ENCODE assay signal across 10 cellular contexts in the genomic region with DNA sequence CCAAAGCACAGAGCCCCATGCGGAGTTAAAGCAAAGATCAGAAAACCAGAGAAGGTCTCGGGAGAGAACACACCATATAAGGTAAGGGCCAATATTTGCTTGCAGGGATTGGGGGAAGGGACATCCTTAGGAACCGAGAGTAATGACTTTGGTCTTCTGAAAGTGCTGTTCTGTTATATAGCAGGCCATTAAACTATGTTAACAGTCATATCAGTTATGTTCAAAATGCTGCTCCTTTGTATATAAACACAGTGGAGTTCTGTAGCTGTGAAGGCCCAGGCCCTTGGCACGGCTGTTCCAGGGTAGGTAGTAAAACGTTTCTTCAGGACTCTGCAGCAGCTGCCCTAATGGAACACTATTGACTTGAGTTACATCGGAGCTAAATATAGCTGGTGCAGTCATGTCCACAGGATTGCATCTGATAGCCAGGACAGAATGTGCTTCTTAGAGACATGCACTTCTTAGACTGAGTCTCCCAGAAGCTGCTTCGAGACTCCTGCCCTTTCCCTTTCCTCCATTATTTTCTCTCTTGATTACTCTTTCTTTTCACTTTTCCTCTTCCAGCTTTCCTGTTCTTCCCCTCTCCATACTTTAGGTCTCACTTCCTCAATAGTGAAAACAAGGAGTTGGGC.
DNase-seq lines count a peak whose midpoint lies in the region; ATAC-seq and TF ChIP-seq lines count a peak whose summit lies in the region.
"Had no signal": no experiment of that assay in that cellular context is flagged by ENCODE, and none has a peak within 500 bp of the region (broad histone marks: within the 10 kb centered on the region; RNA-seq: fewer than 3 reads in every experiment).

No MANE protein-coding gene starts in this region.

- H3K23ac ChIP-seq in mesenchymal stem cell (ENCODE audit: low read length in 2 of 2), result no peak overlapping the region

- peak overlapping the region in 1 of 2 experiments; percentile 28 for H3K18ac ChIP-seq in mesenchymal stem cell (ENCODE audit: low read depth in 1 of 2, low read length in 2 of 2)

- no peak overlapping the region for H3K4me3 Mint-ChIP-seq in activated CD8-positive, alpha-beta T cell treated with anti-CD3 and anti-CD28 coated beads for 36 hours
- no peak overlapping the region for H3K4me3 Mint-ChIP-seq in activated CD8-positive, alpha-beta T cell treated with anti-CD3 and anti-CD28 coated beads, Interleukin-2, amount 10 ng/mL, durations not matched to agents 7 days and 5 days
- H3K4me3 Mint-ChIP-seq: immature natural killer cell had no signal

- no peak for TF ChIP-seq CTCF in activated CD8-positive, alpha-beta T cell treated with anti-CD3 and anti-CD28 coated beads for 36 hours (IDR thresholded peaks at IDR 0.05)
- no peak for TF ChIP-seq CTCF in vagina (IDR thresholded peaks at IDR 0.05)

- peaks cover 5% of the 10 kb centered on the region for H3K9me3 Mint-ChIP-seq in activated CD8-positive, alpha-beta T cell treated with anti-CD3 and anti-CD28 coated beads for 36 hours
- peaks cover 4% of the 10 kb centered on the region for H3K9me3 Mint-ChIP-seq in activated CD8-positive, alpha-beta T cell treated with anti-CD3 and anti-CD28 coated beads, Interleukin-2, amount 10 ng/mL, durations not matched to agents 7 days and 5 days (ENCODE audit: insufficient read depth)

- peak overlapping the region; percentile 23 for H2AK5ac ChIP-seq in mesenchymal stem cell (ENCODE audit: low read length, severe bottlenecking)

- H3K36me3 ChIP-seq in mesenchymal stem cell (ENCODE audit: control insufficient read depth in 1 of 2, insufficient read depth in 2 of 2, low read depth in 1 of 2, low read length in 2 of 2) (peaks cover 0 to 24% of the 10 kb centered on the region in 2 experiments), vagina (no peaks in the 10 kb centered on the region)

- no peak for DNase-seq in activated CD8-positive, alpha-beta T cell treated with anti-CD3 and anti-CD28 coated beads for 36 hours
- DNase-seq in activated CD8-positive, alpha-beta T cell treated with anti-CD3 and anti-CD28 coated beads, Interleukin-2, amount 10 ng/mL, durations not matched to agents 7 days and 5 days, result no peak
- DNase-seq in mesenchymal stem cell (peak; percentile 98), vagina (ENCODE audit: extremely low spot score in 2 of 2) (peak in 1 of 2 donors; percentile 93), NCI-H345 (lab: John Stamatoyannopoulos, UW) (no peak), GF-D8 (lab: John Stamatoyannopoulos, UW) (no peak), kidney glomerular epithelial cell (lab: John Stamatoyannopoulos, UW) (no peak)
- DNase-seq: immature natural killer cell, NCI-H1694 treated with DMSO at 0.1 percent for 48 hours had no signal

- intact Hi-C loops in activated CD8-positive, alpha-beta T cell treated with anti-CD3 and anti-CD28 coated beads for 36 hours (cut with micrococcal nuclease), result no loop called here
- intact Hi-C loops in vagina (cut with DNase I), result no loop called here

- H3K4me3 ChIP-seq in mesenchymal stem cell (ENCODE audit: insufficient read depth in 1 of 2, low read depth in 1 of 2, low read length in 2 of 2) (peak overlapping the region in 1 of 2 experiments; percentile 10), vagina (no peak overlapping the region)

- peak overlapping the region; percentile 57 for H3K9ac ChIP-seq in mesenchymal stem cell (ENCODE audit: low read length)

- no peak overlapping the region for H2BK5ac ChIP-seq in mesenchymal stem cell (ENCODE audit: low read depth, low read length, poor library complexity, severe bottlenecking)

- H2BK15ac ChIP-seq in mesenchymal stem cell (ENCODE audit: low read depth, poor library complexity, severe bottlenecking), result no peak overlapping the region

- no peak overlapping the region for H3K14ac ChIP-seq in mesenchymal stem cell (ENCODE audit: low read length in 2 of 2)

- H3K27me3 Mint-ChIP-seq in activated CD8-positive, alpha-beta T cell treated with anti-CD3 and anti-CD28 coated beads for 36 hours, result peaks cover 1% of the 10 kb centered on the region
- H3K27me3 Mint-ChIP-seq in activated CD8-positive, alpha-beta T cell treated with anti-CD3 and anti-CD28 coated beads, Interleukin-2, amount 10 ng/mL, durations not matched to agents 7 days and 5 days (ENCODE audit: low read depth), result no peaks in the 10 kb centered on the region

- no peaks in the 10 kb centered on the region for H3K9me3 ChIP-seq in mesenchymal stem cell (ENCODE audit: control insufficient read depth, low read length)
- no peaks in the 10 kb centered on the region for H3K9me3 ChIP-seq in vagina

- H3K4me1 ChIP-seq in mesenchymal stem cell (ENCODE audit: control insufficient read depth, insufficient read depth, low read depth, low read length) (peaks cover 9% of the 10 kb centered on the region), vagina (peaks cover 29% of the 10 kb centered on the region)

- H3K4me1 Mint-ChIP-seq in activated CD8-positive, alpha-beta T cell treated with anti-CD3 and anti-CD28 coated beads for 36 hours (ENCODE audit: low read depth), result peaks cover 68% of the 10 kb centered on the region
- H3K4me1 Mint-ChIP-seq in activated CD8-positive, alpha-beta T cell treated with anti-CD3 and anti-CD28 coated beads, Interleukin-2, amount 10 ng/mL, durations not matched to agents 7 days and 5 days (ENCODE audit: low read depth), result peaks cover 35% of the 10 kb centered on the region

- H3K36me3 Mint-ChIP-seq in activated CD8-positive, alpha-beta T cell treated with anti-CD3 and anti-CD28 coated beads for 36 hours (ENCODE audit: low read depth), result peaks cover 14% of the 10 kb centered on the region
- H3K36me3 Mint-ChIP-seq in activated CD8-positive, alpha-beta T cell treated with anti-CD3 and anti-CD28 coated beads, Interleukin-2, amount 10 ng/mL, durations not matched to agents 7 days and 5 days (ENCODE audit: low read depth), result peaks cover 11% of the 10 kb centered on the region

- 4% methylated on average over 6 of the region's 7 CpGs for WGBS in mesenchymal stem cell

- POLR2A ChIA-PET in activated CD8-positive, alpha-beta T cell treated with anti-CD3 and anti-CD28 coated beads for 36 hours (lab: Charles Lee), result no interaction called here
- POLR2A ChIA-PET in activated CD8-positive, alpha-beta T cell treated with anti-CD3 and anti-CD28 coated beads, Interleukin-2, amount 10 ng/mL, durations not matched to agents 7 days and 5 days (lab: Charles Lee), result interaction anchor here (0.6 kb wide), 2 partner anchors 78 to 97 kb away, joined by 3 read pairs; no protein-coding TSS in a partner anchor

- H2BK120ac ChIP-seq in mesenchymal stem cell (ENCODE audit: low read depth, low read length), result no peak overlapping the region

- no peak for ATAC-seq in activated CD8-positive, alpha-beta T cell treated with anti-CD3 and anti-CD28 coated beads for 36 hours
- no peak for ATAC-seq in activated CD8-positive, alpha-beta T cell treated with anti-CD3 and anti-CD28 coated beads, Interleukin-2, amount 10 ng/mL, durations not matched to agents 7 days and 5 days

- CTCF ChIA-PET in activated CD8-positive, alpha-beta T cell treated with anti-CD3 and anti-CD28 coated beads for 36 hours (lab: Charles Lee), result interaction anchor here (1.0 to 1.3 kb wide), 2 partner anchors 45 to 75 kb away, joined by 3 to 4 read pairs; no protein-coding TSS in a partner anchor
- CTCF ChIA-PET in activated CD8-positive, alpha-beta T cell treated with anti-CD3 and anti-CD28 coated beads, Interleukin-2, amount 10 ng/mL, durations not matched to agents 7 days and 5 days (lab: Charles Lee), result interaction anchor here (0.6 kb wide), 1 partner anchor 20 kb away, joined by 3 read pairs; no protein-coding TSS in a partner anchor

- H3K27me3 ChIP-seq in mesenchymal stem cell (ENCODE audit: control insufficient read depth in 1 of 2, insufficient read depth in 1 of 2, low read length in 2 of 2) (no peaks in the 10 kb centered on the region), vagina (no peaks in the 10 kb centered on the region)

- no peak overlapping the region for H2AFZ ChIP-seq in mesenchymal stem cell (ENCODE audit: low read depth, low read length)

- no peak overlapping the region for H2BK12ac ChIP-seq in mesenchymal stem cell (ENCODE audit: low read length in 2 of 2)

- peaks cover 10% of the 10 kb centered on the region for H3K79me1 ChIP-seq in mesenchymal stem cell (replicated peaks; ENCODE audit: low read length, poor library complexity, severe bottlenecking)

- no peak for TF ChIP-seq POLR2A in vagina (IDR thresholded peaks at IDR 0.05)

- H3K27ac Mint-ChIP-seq in activated CD8-positive, alpha-beta T cell treated with anti-CD3 and anti-CD28 coated beads for 36 hours, result peak overlapping the region; percentile 18
- H3K27ac Mint-ChIP-seq in activated CD8-positive, alpha-beta T cell treated with anti-CD3 and anti-CD28 coated beads, Interleukin-2, amount 10 ng/mL, durations not matched to agents 7 days and 5 days, result no peak overlapping the region

- H4K8ac ChIP-seq in mesenchymal stem cell (ENCODE audit: low read length), result no peak overlapping the region

- H4K91ac ChIP-seq in mesenchymal stem cell (ENCODE audit: low read length), result no peak overlapping the region

- peak overlapping the region in 1 of 2 experiments; percentile 17 for H3K4ac ChIP-seq in mesenchymal stem cell (ENCODE audit: low read depth in 1 of 2, low read length in 2 of 2)

- no peak overlapping the region for H3K4me2 ChIP-seq in mesenchymal stem cell (ENCODE audit: low read length, poor library complexity, severe bottlenecking)

- H3K27ac ChIP-seq in cingulate gyrus (ENCODE audit: low read depth, low read length), result peak overlapping the region; percentile 2
- peak overlapping the region; percentile 28 for H3K27ac ChIP-seq in mesenchymal stem cell (ENCODE audit: low read length, poor library complexity, severe bottlenecking)
- peak overlapping the region; percentile 83 for H3K27ac ChIP-seq in vagina

Comparison
In these comparisons a context has a peak if more than half of its experiments do, and no peak if none do; other contexts are left out.
1. H3K27ac ChIP-seq: peak in every context shown above with its lines; median percentile 83 in vagina; 28 in mesenchymal stem cell; 2 in cingulate gyrus.